Comparison of ENCODE assay signal across 14 cellular contexts in genomic region chr10:117221156-117221711, GRCh38. TPM values are rescaled to one million over a fixed set of nuclear protein-coding genes. Genes with fewer than 3 reads are reported as not detected.
DNase-seq lines count a peak whose midpoint lies in the region; ATAC-seq and TF ChIP-seq lines count a peak whose summit lies in the region.
"Had no signal": no experiment of that assay in that cellular context is flagged by ENCODE, and none has a peak within 500 bp of the region (broad histone marks: within the 10 kb centered on the region; RNA-seq: fewer than 3 reads in every experiment).

No MANE protein-coding gene starts in this region.

- TF ChIP-seq CTCF in kidney epithelial cell (IDR thresholded peaks at IDR 0.05; ENCODE audit: insufficient read depth, low read length, poor library complexity, severe bottlenecking) = no peak
- no peak for TF ChIP-seq CTCF in smooth muscle cell (IDR thresholded peaks at IDR 0.05; ENCODE audit: borderline replicate concordance, insufficient read depth, poor library complexity, severe bottlenecking)

- no peaks in the 10 kb centered on the region for H3K79me2 ChIP-seq in smooth muscle cell (ENCODE audit: low read depth)

- peaks cover 4% of the 10 kb centered on the region for H3K4me1 ChIP-seq in smooth muscle cell (ENCODE audit: low read depth)

- peaks cover under 1% of the 10 kb centered on the region for H3K27me3 ChIP-seq in kidney epithelial cell (ENCODE audit: control insufficient read depth, insufficient read depth, low read length)
- H3K27me3 ChIP-seq in smooth muscle cell (ENCODE audit: low read depth) = peaks cover 23% of the 10 kb centered on the region
- H3K27me3 ChIP-seq: vagina had no signal

- no peak overlapping the region for H3K4me2 ChIP-seq in smooth muscle cell

- H3K27ac ChIP-seq in smooth muscle cell (ENCODE audit: low read depth) = no peak overlapping the region
- H3K27ac ChIP-seq: skin epidermis, vagina had no signal

- WGBS in smooth muscle cell (ENCODE audit: low lambda C conversion rate) = 53% methylated on average over 10 of the region's 10 CpGs

- no peaks in the 10 kb centered on the region for H4K20me1 ChIP-seq in smooth muscle cell (ENCODE audit: low read depth)

- H3K36me3 ChIP-seq in kidney epithelial cell (ENCODE audit: control insufficient read depth, insufficient read depth, low read length) (no peaks in the 10 kb centered on the region), smooth muscle cell (ENCODE audit: low read depth) (no peaks in the 10 kb centered on the region)
- H3K36me3 ChIP-seq: vagina had no signal

- no peak overlapping the region for H2AFZ ChIP-seq in smooth muscle cell (ENCODE audit: low read depth)

- no peaks in the 10 kb centered on the region for H3K9me3 ChIP-seq in smooth muscle cell (replicated peaks; ENCODE audit: low read depth)
- H3K9me3 ChIP-seq: vagina had no signal

- H3K4me3 ChIP-seq in kidney epithelial cell (ENCODE audit: low read depth, low read length) = no peak overlapping the region
- no peak overlapping the region for H3K4me3 ChIP-seq in smooth muscle cell
- H3K4me3 ChIP-seq: skin epidermis, vagina had no signal

- DNase-seq in DMS153 (lab: John Stamatoyannopoulos, UW) (peak; percentile 92), HPDE6-E6E7 (ENCODE audit: extremely low spot score) (peak; percentile 49), SHP77 (lab: John Stamatoyannopoulos, UW) (peak; percentile 42 to 50), kidney epithelial cell (ENCODE audit: low read depth) (peak; percentile 70), amniotic stem cell (lab: John Stamatoyannopoulos, UW) (no peak), smooth muscle cell (lab: John Stamatoyannopoulos, UW; ENCODE audit: unreplicated experiment) (no peak)
- DNase-seq: activated CD4-positive, alpha-beta T cell treated with anti-CD3 and anti-CD28 coated beads for 48 hours; activated naive CD4-positive, alpha-beta T cell; COR-L47; NCI-H524 treated with DMSO at 0.1 percent for 48 hours had no signal

- ATAC-seq in GM21423 (IDR thresholded peaks at IDR 0.05; ENCODE audit: unreplicated experiment) (no peak), HG03571 (IDR thresholded peaks at IDR 0.05; ENCODE audit: unreplicated experiment) (no peak)

- H3K9ac ChIP-seq in smooth muscle cell (ENCODE audit: low read depth) = no peak overlapping the region

- H3F3A ChIP-seq in smooth muscle cell (ENCODE audit: low read depth) = no peaks in the 10 kb centered on the region

RNA-seq across cellular contexts. Expression of gene SLC18A2, which starts 19.7 kb away (rescaled TPM):
- total RNA-seq in kidney epithelial cell = 0.75 and 1.5 TPM in 2 replicates
- 0.09 and 0.18 TPM in 2 replicates for total RNA-seq in smooth muscle cell
- 0.18 TPM in 1 of 2 replicates, not detected in the other for polyA plus RNA-seq in smooth muscle cell

RNA-seq across cellular contexts. Expression of gene KCNK18, which starts 23.9 kb away (rescaled TPM):
- total RNA-seq in kidney epithelial cell = not detected in 2 replicates
- not detected in 2 replicates for total RNA-seq in smooth muscle cell
- not detected in 2 replicates for polyA plus RNA-seq in smooth muscle cell
- total RNA-seq: vagina had no signal

Comparison
In these comparisons a context has a peak if more than half of its experiments do, and no peak if none do; other contexts are left out.
1. DNase-seq: peak in DMS153 (single experiment), HPDE6-E6E7 (single experiment), SHP77 (2 of 2) and kidney epithelial cell (single experiment); none in amniotic stem cell (single experiment) and smooth muscle cell (single experiment).